ENCODE assay signal across 10 cellular contexts in the genomic region with DNA sequence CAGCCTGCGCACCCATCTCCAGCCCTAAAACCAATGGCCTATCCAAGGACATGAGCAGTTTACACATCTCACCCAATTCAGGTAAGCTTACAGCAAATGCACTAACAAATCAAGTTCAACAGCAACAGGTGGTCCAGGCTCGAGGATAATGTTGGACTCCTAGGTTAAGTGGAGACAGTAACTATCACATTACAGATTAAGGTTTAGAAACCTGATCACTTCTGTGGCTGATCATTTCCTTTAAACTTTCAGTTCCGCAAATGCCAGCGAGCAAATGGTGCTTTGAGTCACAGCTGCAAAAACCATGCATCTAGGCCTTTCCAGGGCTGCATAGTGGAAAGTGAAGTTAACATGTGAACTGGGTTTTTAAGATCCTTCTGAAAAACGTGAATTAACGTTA.
DNase-seq lines count a peak whose midpoint lies in the region; ATAC-seq and TF ChIP-seq lines count a peak whose summit lies in the region.
"Had no signal": no experiment of that assay in that cellular context is flagged by ENCODE, and none has a peak within 500 bp of the region (broad histone marks: within the 10 kb centered on the region; RNA-seq: fewer than 3 reads in every experiment).

No MANE protein-coding gene starts in this region.

- H2AFZ ChIP-seq in osteoblast (ENCODE audit: low read length), result no peak overlapping the region
- H2AFZ ChIP-seq: GM23338 had no signal

- TF ChIP-seq CTCF in osteoblast (IDR thresholded peaks at IDR 0.05; ENCODE audit: extremely low read depth, low read depth, low read length) (no peak), colonic mucosa (IDR thresholded peaks at IDR 0.05) (no peak)

- DNase-seq in NCI-H2107 treated with DMSO at 0.1 percent for 48 hours (lab: John Stamatoyannopoulos, UW; ENCODE audit: unreplicated experiment), result peak; percentile 30
- DNase-seq in NCI-H2107 (lab: John Stamatoyannopoulos, UW), result no peak
- DNase-seq in osteoblast (ENCODE audit: insufficient read length, low spot score, missing footprints), result peak; percentile 71
- DNase-seq in NCI-H446 treated with DMSO at 0.1 percent for 48 hours (lab: John Stamatoyannopoulos, UW), result no peak
- no peak for DNase-seq in colonic mucosa
- no peak for DNase-seq in stimulated activated CD4-positive, alpha-beta T cell treated with anti-CD3 and anti-CD28 coated beads, Interleukin-15, amount 100 ng/mL, for 24 hours

- no peaks in the 10 kb centered on the region for H3K9me3 ChIP-seq in osteoblast (ENCODE audit: low read depth, low read length)
- H3K9me3 ChIP-seq in colonic mucosa, result no peaks in the 10 kb centered on the region

- ATAC-seq in GM21825 (IDR thresholded peaks at IDR 0.05; ENCODE audit: unreplicated experiment), result peak; percentile 85
- ATAC-seq in HG03565 (IDR thresholded peaks at IDR 0.05; ENCODE audit: unreplicated experiment), result peak; percentile 89
- ATAC-seq: GM23338 had no signal

- H3K4me3 ChIP-seq in osteoblast (ENCODE audit: insufficient read depth, low read length) (no peak overlapping the region), colonic mucosa (no peak overlapping the region)
- H3K4me3 ChIP-seq: GM23338 had no signal

- intact Hi-C loops in colonic mucosa (cut with DNase I), result no loop called here

- no peak overlapping the region for H3K9ac ChIP-seq in colonic mucosa (ENCODE audit: low read depth in 2 of 2, low read length in 2 of 2)

- H4K20me1 ChIP-seq in osteoblast (ENCODE audit: insufficient read depth, low read length), result no peaks in the 10 kb centered on the region

- H3K36me3 ChIP-seq in osteoblast (ENCODE audit: insufficient read depth, low read length), result peaks cover 3% of the 10 kb centered on the region
- H3K36me3 ChIP-seq in colonic mucosa, result no peaks in the 10 kb centered on the region

- H3K4me2 ChIP-seq in osteoblast (ENCODE audit: insufficient read depth, low read length), result no peak overlapping the region
- H3K4me2 ChIP-seq: GM23338 had no signal

- no peaks in the 10 kb centered on the region for H3K4me1 ChIP-seq in osteoblast (ENCODE audit: insufficient read depth, low read length)
- no peaks in the 10 kb centered on the region for H3K4me1 ChIP-seq in colonic mucosa

- no peaks in the 10 kb centered on the region for H3K79me2 ChIP-seq in osteoblast (ENCODE audit: insufficient read depth, low read length)

- H3K27ac ChIP-seq in osteoblast (ENCODE audit: low read depth, low read length), result no peak overlapping the region
- H3K27ac ChIP-seq in colonic mucosa, result no peak overlapping the region
- H3K27ac ChIP-seq: 22Rv1 had no signal

- H3K27me3 ChIP-seq in osteoblast (ENCODE audit: insufficient read depth, low read length), result no peaks in the 10 kb centered on the region
- no peaks in the 10 kb centered on the region for H3K27me3 ChIP-seq in colonic mucosa

Comparison
In these comparisons a context has a peak if more than half of its experiments do, and no peak if none do; other contexts are left out.
1. DNase-seq: peak in NCI-H2107 treated with DMSO at 0.1 percent for 48 hours (single experiment) and osteoblast (single experiment); none in NCI-H2107 (single experiment), NCI-H446 treated with DMSO at 0.1 percent for 48 hours (single experiment), colonic mucosa (single experiment) and stimulated activated CD4-positive, alpha-beta T cell treated with anti-CD3 and anti-CD28 coated beads, Interleukin-15, amount 100 ng/mL, for 24 hours (single experiment).